Comparison of ENCODE assay signal across 8 cellular contexts in the genomic region with DNA sequence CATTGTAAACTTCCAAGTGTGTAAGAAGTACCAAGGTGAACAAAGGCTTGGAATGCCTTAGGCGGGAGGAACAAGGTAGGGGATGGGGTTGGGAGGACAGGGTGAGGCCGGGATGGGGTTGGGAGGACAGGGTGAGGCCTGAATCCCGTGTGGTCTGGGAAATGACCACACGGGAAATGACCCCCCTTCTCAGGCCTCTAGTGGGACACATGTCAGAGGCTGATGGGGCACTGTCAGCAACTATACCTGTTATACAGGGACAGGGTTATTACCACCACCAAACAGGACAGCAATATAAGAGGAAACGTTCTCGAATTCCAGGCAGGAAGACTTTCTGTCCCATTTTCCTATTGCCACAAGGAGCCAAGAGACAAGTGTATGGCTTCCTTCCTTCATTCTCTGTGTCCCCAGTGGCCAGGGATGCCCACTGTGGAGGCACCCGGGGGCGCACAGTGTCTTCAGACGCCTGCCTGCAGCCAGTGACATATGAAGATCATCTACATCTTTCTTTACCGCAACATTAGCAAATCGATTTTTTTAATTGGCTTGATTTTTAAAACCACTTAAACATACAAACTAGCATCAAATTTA. TPM values are rescaled to one million over a fixed set of nuclear protein-coding genes. Genes with fewer than 3 reads are reported as not detected.
DNase-seq lines count a peak whose midpoint lies in the region; ATAC-seq and TF ChIP-seq lines count a peak whose summit lies in the region.

No MANE protein-coding gene starts in this region.

- BruUV-seq in Calu3 (replicated peaks; lab: Mats Ljungman, UMichigan), result TSS peak; percentile 33

- H3K36me3 Mint-ChIP-seq in Calu3 (ENCODE audit: insufficient read depth, unreplicated experiment), result peaks cover 46% of the 10 kb centered on the region
- H3K36me3 Mint-ChIP-seq in natural killer cell, result no peaks in the 10 kb centered on the region

- H3K9me3 Mint-ChIP-seq in Calu3 (ENCODE audit: low read depth, unreplicated experiment), result no peaks in the 10 kb centered on the region
- no peaks in the 10 kb centered on the region for H3K9me3 Mint-ChIP-seq in natural killer cell

- DNase-seq in Calu3 (no peak), natural killer cell (no peak), AG20443 (ENCODE audit: low spot score) (no peak), omental fat pad (ENCODE audit: low spot score) (no peak), mucosa of gallbladder (ENCODE audit: low spot score) (no peak)
- peak; percentile 2 for DNase-seq in central memory CD4-positive, alpha-beta T cell

- no peaks in the 10 kb centered on the region for H3K9me3 ChIP-seq in KOPT-K1 (ENCODE audit: insufficient read depth, low read length, poor library complexity, severe bottlenecking)

- H3K27me3 Mint-ChIP-seq in Calu3 (ENCODE audit: unreplicated experiment) (no peaks in the 10 kb centered on the region), natural killer cell (ENCODE audit: low read depth in 2 of 2) (peaks cover 0 to 6% of the 10 kb centered on the region in 2 donors)

- H3K36me3 ChIP-seq in KOPT-K1 (ENCODE audit: insufficient read depth, low read length), result peaks cover 52% of the 10 kb centered on the region

- H3K4me3 Mint-ChIP-seq in Calu3 (ENCODE audit: low read depth, unreplicated experiment), result peak overlapping the region; percentile 76
- peak overlapping the region; percentile 92 for H3K4me3 Mint-ChIP-seq in natural killer cell

- H3K27ac ChIP-seq in KOPT-K1 (ENCODE audit: low read depth, low read length, poor library complexity, severe bottlenecking), result peak overlapping the region; percentile 99

- TF ChIP-seq CTCF in Calu3 (IDR thresholded peaks at IDR 0.05; ENCODE audit: unreplicated experiment) (no peak), natural killer cell (IDR thresholded peaks at IDR 0.05) (no peak), omental fat pad (IDR thresholded peaks at IDR 0.05) (no peak)

- ATAC-seq in natural killer cell (no peak), omental fat pad (ENCODE audit: low FRiP score) (no peak), HG02623 (IDR thresholded peaks at IDR 0.05; ENCODE audit: unreplicated experiment) (no peak)

- H3K4me1 Mint-ChIP-seq in Calu3 (ENCODE audit: low read depth, unreplicated experiment) (peaks cover 15% of the 10 kb centered on the region), natural killer cell (peaks cover 16 to 18% of the 10 kb centered on the region in 2 donors)

- intact Hi-C loops in Calu3 (cut with micrococcal nuclease; ENCODE audit: unreplicated experiment) (no loop called here), natural killer cell (cut with micrococcal nuclease) (no loop called here)

- CTCF ChIA-PET in Calu3 (lab: Charles Lee), result no interaction called here

- H3K27ac Mint-ChIP-seq in Calu3 (ENCODE audit: unreplicated experiment) (peak overlapping the region; percentile 60), natural killer cell (peak overlapping the region; percentile 31 to 47)

RNA-seq across cellular contexts. Expression of a gene that starts 1.3 kb away (rescaled TPM):
- total RNA-seq in Calu3 (2022) (72.8 and 87.8 TPM in 2 replicates), natural killer cell (10 to 100 TPM in 1 of 3 donors, 1 to 10 TPM in 2; 5.3 to 10.0 (median 6.8) TPM), omental fat pad (1 to 10 TPM in 3 of 4 donors, under 1 TPM in 1; 0.63 to 9.6 (median 1.6) TPM), mucosa of gallbladder (3.9 TPM)
